Comparison of ENCODE assay signal across 9 cellular contexts in genomic region chr6:170290306-170291128, GRCh38. TPM values are rescaled to one million over a fixed set of nuclear protein-coding genes. Genes with fewer than 3 reads are reported as not detected.
DNase-seq lines count a peak whose midpoint lies in the region; ATAC-seq, FAIRE-seq and TF ChIP-seq lines count a peak whose summit lies in the region.
"Had no signal": no experiment of that assay in that cellular context is flagged by ENCODE, and none has a peak within 500 bp of the region (broad histone marks: within the 10 kb centered on the region; RNA-seq: fewer than 3 reads in every experiment).

A gene with protein sequence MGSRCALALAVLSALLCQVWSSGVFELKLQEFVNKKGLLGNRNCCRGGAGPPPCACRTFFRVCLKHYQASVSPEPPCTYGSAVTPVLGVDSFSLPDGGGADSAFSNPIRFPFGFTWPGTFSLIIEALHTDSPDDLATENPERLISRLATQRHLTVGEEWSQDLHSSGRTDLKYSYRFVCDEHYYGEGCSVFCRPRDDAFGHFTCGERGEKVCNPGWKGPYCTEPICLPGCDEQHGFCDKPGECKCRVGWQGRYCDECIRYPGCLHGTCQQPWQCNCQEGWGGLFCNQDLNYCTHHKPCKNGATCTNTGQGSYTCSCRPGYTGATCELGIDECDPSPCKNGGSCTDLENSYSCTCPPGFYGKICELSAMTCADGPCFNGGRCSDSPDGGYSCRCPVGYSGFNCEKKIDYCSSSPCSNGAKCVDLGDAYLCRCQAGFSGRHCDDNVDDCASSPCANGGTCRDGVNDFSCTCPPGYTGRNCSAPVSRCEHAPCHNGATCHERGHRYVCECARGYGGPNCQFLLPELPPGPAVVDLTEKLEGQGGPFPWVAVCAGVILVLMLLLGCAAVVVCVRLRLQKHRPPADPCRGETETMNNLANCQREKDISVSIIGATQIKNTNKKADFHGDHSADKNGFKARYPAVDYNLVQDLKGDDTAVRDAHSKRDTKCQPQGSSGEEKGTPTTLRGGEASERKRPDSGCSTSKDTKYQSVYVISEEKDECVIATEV (minus strand): TSS chr6:170291078. CDS start chr6:170290139, 939 bp downstream.

- peak within 1 kb of the TSS; percentile 27 to 83 (median 73) for H3K27ac Mint-ChIP-seq in IgD-negative memory B cell
- H3K27ac Mint-ChIP-seq in central memory CD8-positive, alpha-beta T cell (ENCODE audit: low read depth) = peak within 1 kb of the TSS; percentile 87

- FAIRE-seq in small intestine (lab: Jason Lieb, UNC) = no peak

- peaks cover 0 to 2% (median 0%) of the 10 kb centered on the region in 3 donors for H3K9me3 Mint-ChIP-seq in IgD-negative memory B cell
- H3K9me3 Mint-ChIP-seq in central memory CD8-positive, alpha-beta T cell = no peaks in the 10 kb centered on the region

- H3K4me3 ChIP-seq in kidney epithelial cell (ENCODE audit: low read depth, low read length) = peak within 1 kb of the TSS; percentile 46
- peak within 1 kb of the TSS; percentile 66 to 78 for H3K4me3 ChIP-seq in small intestine (ENCODE audit: low read depth in 1 of 2, low read length in 2 of 2)

- DNase-seq in DMS153 treated with DMSO at 0.1 percent for 48 hours (lab: John Stamatoyannopoulos, UW; ENCODE audit: unreplicated experiment) = peak; percentile 74
- peak; percentile 15 for DNase-seq in SK-MEL-5 (ENCODE audit: low read depth, low spot score)
- no peak for DNase-seq in central memory CD8-positive, alpha-beta T cell (ENCODE audit: low spot score in 2 of 2)
- DNase-seq in kidney epithelial cell (ENCODE audit: low read depth) = no peak
- DNase-seq in small intestine = no peak
- DNase-seq in activated CD4-positive, CD25-positive, alpha-beta regulatory T cell treated with anti-CD3 and anti-CD28 coated beads, Interleukin-2, amount 50 U/mL, for 72 hours = no peak
- no peak for DNase-seq in SIG-M5 (lab: John Stamatoyannopoulos, UW)

- H3K36me3 ChIP-seq in kidney epithelial cell (ENCODE audit: control insufficient read depth, insufficient read depth, low read length) (no peaks in the 10 kb centered on the region), small intestine (ENCODE audit: control insufficient read depth in 2 of 2, insufficient read depth in 2 of 2, low read length in 2 of 2) (no peaks in the 10 kb centered on the region)

- TF ChIP-seq CTCF in kidney epithelial cell (IDR thresholded peaks at IDR 0.05; ENCODE audit: insufficient read depth, low read length, poor library complexity, severe bottlenecking) = no peak

- 0% methylated on average over 57 to 81 of the region's 81 CpGs for WGBS in small intestine, 3 donors

- H3K27me3 Mint-ChIP-seq in IgD-negative memory B cell = peaks cover 56% of the 10 kb centered on the region
- H3K27me3 Mint-ChIP-seq in central memory CD8-positive, alpha-beta T cell = peaks cover 69% of the 10 kb centered on the region

- H3K4me3 Mint-ChIP-seq in IgD-negative memory B cell = peak within 1 kb of the TSS; percentile 81 to 97 (median 93)
- H3K4me3 Mint-ChIP-seq in central memory CD8-positive, alpha-beta T cell = peak within 1 kb of the TSS; percentile 81

- no peaks in the 10 kb centered on the region for H3K36me3 Mint-ChIP-seq in IgD-negative memory B cell
- peaks cover 9% of the 10 kb centered on the region for H3K36me3 Mint-ChIP-seq in central memory CD8-positive, alpha-beta T cell (ENCODE audit: insufficient read depth)

- H3K27me3 ChIP-seq in kidney epithelial cell (ENCODE audit: control insufficient read depth, insufficient read depth, low read length) = peaks cover 75% of the 10 kb centered on the region
- H3K27me3 ChIP-seq in small intestine (ENCODE audit: control insufficient read depth in 2 of 2, insufficient read depth in 2 of 2, low read length in 2 of 2) = peaks cover 10 to 22% of the 10 kb centered on the region in 2 donors

- peaks cover 0 to 3% of the 10 kb centered on the region in 2 donors for H3K4me1 ChIP-seq in small intestine (ENCODE audit: control insufficient read depth in 2 of 2, insufficient read depth in 1 of 2, low read depth in 1 of 2, low read length in 1 of 2)

- peak; percentile 24 for ATAC-seq in central memory CD8-positive, alpha-beta T cell (replicated peaks; ENCODE audit: extremely low read depth, poor library complexity, severe bottlenecking)

- peaks cover 16 to 46% (median 29%) of the 10 kb centered on the region in 3 donors for H3K4me1 Mint-ChIP-seq in IgD-negative memory B cell
- peaks cover 52% of the 10 kb centered on the region for H3K4me1 Mint-ChIP-seq in central memory CD8-positive, alpha-beta T cell

- H3K9me3 ChIP-seq in small intestine (ENCODE audit: control insufficient read depth, low read depth) = no peaks in the 10 kb centered on the region

- H3K27ac ChIP-seq in small intestine (ENCODE audit: low read depth in 1 of 2, low read length in 1 of 2) = peak within 1 kb of the TSS in 1 of 2 donors; percentile 80

- in situ Hi-C loops in SK-MEL-5 (cut with HindIII; ENCODE audit: low pct_unique_long_range_greater_than_20kb, low sequenced_read_pairs) = no loop called here

RNA-seq across cellular contexts. Expression of the gene that starts here (rescaled TPM):
- 0.10 TPM for polyA plus RNA-seq in IgD-negative memory B cell
- total RNA-seq in SK-MEL-5 (2014; rRNA removed; shearing (Covaris generic)) = 0.13 and 0.35 TPM in 2 replicates
- polyA plus RNA-seq in SK-MEL-5 (2015; cell fraction: cytosol; rRNA removed) = 0.43 and 1.2 TPM in 2 replicates
- polyA plus RNA-seq in SK-MEL-5 (2015; cell fraction: nucleus; rRNA removed) = 1.8 and 2.6 TPM in 2 replicates
- total RNA-seq in kidney epithelial cell = 3.8 and 4.2 TPM in 2 replicates
- 10 to 100 TPM in 1 of 3 donors, 1 to 10 TPM in 1, under 1 TPM in 1; 0.81 to 16.5 (median 1.8) TPM for polyA plus RNA-seq in small intestine
- total RNA-seq: T-helper 2 cell treated with Interferon-gamma antibody and Interleukin-4, amounts not matched to agents 100 ng/mL and 5 ng/mL, for 36 hours had no signal

Comparison
In these comparisons a context has a peak if more than half of its experiments do, and no peak if none do; other contexts are left out.
1. DNase-seq: peak in DMS153 treated with DMSO at 0.1 percent for 48 hours (single experiment) and SK-MEL-5 (single experiment); none in central memory CD8-positive, alpha-beta T cell (0 of 2), kidney epithelial cell (single experiment), small intestine (single experiment), activated CD4-positive, CD25-positive, alpha-beta regulatory T cell treated with anti-CD3 and anti-CD28 coated beads, Interleukin-2, amount 50 U/mL, for 72 hours (single experiment) and SIG-M5 (single experiment).